ENCODE assay signal across 1 cellular context in genomic region chr12:47858511-47859266, GRCh38.
TF ChIP-seq lines count a peak whose summit lies in the region.

No MANE protein-coding gene starts in this region.

TF ChIP-seq in H1, 55 proteins besides CTCF, POLR2A, EP300 and RAD21:
- TF ChIP-seq SP2 (IDR thresholded peaks at IDR 0.05; ENCODE audit: low read length) (no peak), POU5F1 (IDR thresholded peaks at IDR 0.05; ENCODE audit: low read depth, low read length) (no peak), ATF2 (IDR thresholded peaks at IDR 0.05; ENCODE audit: low read length) (no peak), HDAC6 (IDR thresholded peaks at IDR 0.05; ENCODE audit: low read depth, low read length) (no peak), SIRT6 (IDR thresholded peaks at IDR 0.05; ENCODE audit: low read length) (no peak), HDAC2 (IDR thresholded peaks at IDR 0.05; ENCODE audit: borderline replicate concordance in 1 of 2, low read depth in 2 of 2, low read length in 2 of 2) (no peak), NRF1 (IDR thresholded peaks at IDR 0.05; ENCODE audit: low read depth, low read length) (no peak), SP4 (IDR thresholded peaks at IDR 0.05; ENCODE audit: low read length) (no peak), ZNF274 (IDR thresholded peaks at IDR 0.05; ENCODE audit: borderline replicate concordance, extremely low read depth, low read length) (no peak), E2F6 (IDR thresholded peaks at IDR 0.05) (no peak), SIX5 (IDR thresholded peaks at IDR 0.05; ENCODE audit: low read depth, low read length) (no peak), TEAD4 (IDR thresholded peaks at IDR 0.05; ENCODE audit: low read depth, low read length) (no peak), GTF2F1 (IDR thresholded peaks at IDR 0.05; ENCODE audit: borderline replicate concordance, low read depth, low read length) (no peak), MAFK (IDR thresholded peaks at IDR 0.05; ENCODE audit: low read depth, low read length) (no peak)
